Comparison of ENCODE assay signal across 8 cellular contexts in genomic region chr4:184733654-184734524, GRCh38. TPM values are rescaled to one million over a fixed set of nuclear protein-coding genes. Genes with fewer than 3 reads are reported as not detected.
A peak's percentile ranks its signal among the peaks of the same experiment; 100 is the strongest.
DNase-seq lines count a peak whose midpoint lies in the region; ATAC-seq and TF ChIP-seq lines count a peak whose summit lies in the region.

TSS of gene CENPU (minus strand) at chr4:184734096. CDS start at chr4:184734062, 34 bp downstream.

- no peaks in the 10 kb centered on the region for H3K27me3 Mint-ChIP-seq in activated naive CD4-positive, alpha-beta T cell treated with anti-CD3 and anti-CD28 coated beads, Interleukin-2, amount 50 U/mL, for 24 hours

- H3K9me3 ChIP-seq in testis: no peaks in the 10 kb centered on the region

- H3K27me3 ChIP-seq in GM06990 (replicated peaks; ENCODE audit: control insufficient read depth, insufficient read depth, low read length) (no peaks in the 10 kb centered on the region), testis (no peaks in the 10 kb centered on the region)

- H3K36me3 Mint-ChIP-seq in activated naive CD4-positive, alpha-beta T cell treated with anti-CD3 and anti-CD28 coated beads, Interleukin-2, amount 50 U/mL, for 24 hours: no peaks in the 10 kb centered on the region

- TF ChIP-seq POLR2A in testis (IDR thresholded peaks at IDR 0.05): no peak

- 0 to 1% methylated on average over 47 to 49 of the region's 69 CpGs for WGBS in testis, 2 donors

- H3K4me1 Mint-ChIP-seq in activated naive CD4-positive, alpha-beta T cell treated with anti-CD3 and anti-CD28 coated beads, Interleukin-2, amount 50 U/mL, for 24 hours: peaks cover 14% of the 10 kb centered on the region

- peak within 1 kb of the TSS; percentile 46 to 71 for H3K27ac ChIP-seq in testis

- peak within 1 kb of the TSS; percentile 97 for H3K27ac Mint-ChIP-seq in activated naive CD4-positive, alpha-beta T cell treated with anti-CD3 and anti-CD28 coated beads, Interleukin-2, amount 50 U/mL, for 24 hours

- TF ChIP-seq CTCF in GM06990 (IDR thresholded peaks at IDR 0.05; ENCODE audit: insufficient read depth, low read length, poor library complexity, severe bottlenecking) (no peak), testis (IDR thresholded peaks at IDR 0.05) (peak in 2 of 3 experiments; percentile 40 to 60)

- H3K4me3 ChIP-seq in GM06990 (replicated peaks; ENCODE audit: low read depth, low read length): peak within 1 kb of the TSS; percentile 83
- peak within 1 kb of the TSS; percentile 62 to 82 for H3K4me3 ChIP-seq in testis

- peak within 1 kb of the TSS; percentile 92 for H3K4me3 Mint-ChIP-seq in activated naive CD4-positive, alpha-beta T cell treated with anti-CD3 and anti-CD28 coated beads, Interleukin-2, amount 50 U/mL, for 24 hours

- intact Hi-C loops in testis (cut with DNase I; ENCODE audit: low total_unique reads): no loop called here

- ATAC-seq in HG02588 (IDR thresholded peaks at IDR 0.05; ENCODE audit: unreplicated experiment) (peak; percentile 90), SK-N-SH treated with all-trans-retinoic acid at 6 μM for 48 hours (peak; percentile 93)

- peak; percentile 99 for DNase-seq in GM06990 (ENCODE audit: extremely low read depth, insufficient read length)
- DNase-seq in NCI-H1092 (lab: John Stamatoyannopoulos, UW): peak; percentile 100
- DNase-seq in glomerular endothelial cell (ENCODE audit: extremely low read depth, low read depth, low spot score): peak; percentile 91
- DNase-seq in occipital lobe (lab: John Stamatoyannopoulos, UW): peak; percentile 96
- peak; percentile 97 for DNase-seq in testis

- H3K36me3 ChIP-seq in GM06990 (ENCODE audit: control insufficient read depth, insufficient read depth, low read length) (no peaks in the 10 kb centered on the region), testis (ENCODE audit: low read depth, missing control alignments) (no peaks in the 10 kb centered on the region)

- no peaks in the 10 kb centered on the region for H3K4me1 ChIP-seq in testis

- no peaks in the 10 kb centered on the region for H3K9me3 Mint-ChIP-seq in activated naive CD4-positive, alpha-beta T cell treated with anti-CD3 and anti-CD28 coated beads, Interleukin-2, amount 50 U/mL, for 24 hours

TF ChIP-seq in SK-N-SH treated with all-trans-retinoic acid at 6 μM for 48 hours, 23 proteins besides CTCF, POLR2A, EP300 and RAD21:
- TF ChIP-seq BACH2 (CRISPR knock-in tag; IDR thresholded peaks at IDR 0.05; ENCODE audit: borderline replicate concordance) (no peak), ARNTL (CRISPR knock-in tag; IDR thresholded peaks at IDR 0.05; ENCODE audit: borderline replicate concordance, low read depth) (no peak), ZC3H10 (CRISPR knock-in tag; IDR thresholded peaks at IDR 0.05) (no peak), ISL1 (CRISPR knock-in tag; IDR thresholded peaks at IDR 0.05) (no peak), ZFP3 (CRISPR knock-in tag; IDR thresholded peaks at IDR 0.05) (0 out of 2 replicates have a peak, but pooled peaks have one; percentile 59), TOX (CRISPR knock-in tag; IDR thresholded peaks at IDR 0.05; ENCODE audit: borderline replicate concordance) (no peak), CREB5 (CRISPR knock-in tag; IDR thresholded peaks at IDR 0.05; ENCODE audit: low read depth) (no peak), TCF4 (CRISPR knock-in tag; IDR thresholded peaks at IDR 0.05; ENCODE audit: borderline replicate concordance) (peak; percentile 40; the same call in 1 of the 2 replicates), TSHZ2 (CRISPR knock-in tag; IDR thresholded peaks at IDR 0.05) (peak; percentile 84)

RNA-seq across cellular contexts. Expression of gene CENPU, which starts in this region (rescaled TPM):
- total RNA-seq in glomerular endothelial cell (4.6 and 13.7 TPM in 2 replicates), occipital lobe (3.6 TPM), testis (100 to 1,000 TPM in 1 of 2 donors, 10 to 100 TPM in 1; 57.2 to 117 TPM)
- polyA plus RNA-seq in testis (ENCODE audit: insufficient read depth, low read depth, low replicate concordance): 132 TPM

Comparison
In these comparisons a context has a peak if more than half of its experiments do, and no peak if none do; other contexts are left out.
1. Peak in every context shown above with its lines: DNase-seq, ATAC-seq, H3K4me3 ChIP-seq and H3K27ac ChIP-seq.